Comparison of ENCODE assay signal across 14 cellular contexts in genomic region chr18:3625717-3626091, GRCh38.
DNase-seq lines count a peak whose midpoint lies in the region; ATAC-seq and TF ChIP-seq lines count a peak whose summit lies in the region.
"Had no signal": no experiment of that assay in that cellular context is flagged by ENCODE, and none has a peak within 500 bp of the region (broad histone marks: within the 10 kb centered on the region; RNA-seq: fewer than 3 reads in every experiment).

No MANE protein-coding gene starts in this region.

- no peak for DNase-seq in natural killer cell treated with Interleukin-12 subunit alpha and Interleukin-12 subunit beta and Interleukin-15 and Interleukin-18, amount 100 ng/mL, for 72 hours (ENCODE audit: low spot score)
- no peak for DNase-seq in natural killer cell
- DNase-seq in activated naive CD8-positive, alpha-beta T cell treated with anti-CD3 and anti-CD28 coated beads for 36 hours, result no peak
- DNase-seq in kidney glomerular epithelial cell (lab: John Stamatoyannopoulos, UW), result peak; percentile 70
- DNase-seq in uterus, result no peak
- DNase-seq: activated effector memory CD4-positive, alpha-beta T cell treated with Interleukin-2 at 50 U/mL for 16 hours; AML-193; cerebellar nuclear complex had no signal

- H3K27me3 Mint-ChIP-seq in natural killer cell treated with Interleukin-12 subunit alpha and Interleukin-12 subunit beta and Interleukin-15 and Interleukin-18, amount 100 ng/mL, for 72 hours, result peaks cover 0 to 2% of the 10 kb centered on the region in 2 donors
- H3K27me3 Mint-ChIP-seq in natural killer cell (ENCODE audit: low read depth in 2 of 2), result peaks cover 0 to 6% of the 10 kb centered on the region in 2 donors
- peaks cover 3% of the 10 kb centered on the region for H3K27me3 Mint-ChIP-seq in activated naive CD8-positive, alpha-beta T cell treated with anti-CD3 and anti-CD28 coated beads for 36 hours

- peak overlapping the region; percentile 75 to 78 for H3K27ac ChIP-seq in uterus

- H3K9me3 ChIP-seq in uterus, result no peaks in the 10 kb centered on the region
- H3K9me3 ChIP-seq: vagina had no signal

- no peaks in the 10 kb centered on the region for H3K9me3 Mint-ChIP-seq in natural killer cell treated with Interleukin-12 subunit alpha and Interleukin-12 subunit beta and Interleukin-15 and Interleukin-18, amount 100 ng/mL, for 72 hours
- no peaks in the 10 kb centered on the region for H3K9me3 Mint-ChIP-seq in natural killer cell
- H3K9me3 Mint-ChIP-seq in activated naive CD8-positive, alpha-beta T cell treated with anti-CD3 and anti-CD28 coated beads for 36 hours, result no peaks in the 10 kb centered on the region
- H3K9me3 Mint-ChIP-seq: neural crest cell had no signal

- no peak for TF ChIP-seq POLR2A in uterus (IDR thresholded peaks at IDR 0.05)

- ATAC-seq in natural killer cell treated with Interleukin-12 subunit alpha and Interleukin-12 subunit beta and Interleukin-15 and Interleukin-18, amount 100 ng/mL, for 72 hours, result no peak
- ATAC-seq in natural killer cell (no peak), GM19463 (IDR thresholded peaks at IDR 0.05; ENCODE audit: unreplicated experiment) (no peak), HG03469 (IDR thresholded peaks at IDR 0.05; ENCODE audit: unreplicated experiment) (no peak), HG03439 (IDR thresholded peaks at IDR 0.05; ENCODE audit: unreplicated experiment) (no peak)
- ATAC-seq: esophagus mucosa had no signal

- no peaks in the 10 kb centered on the region for H3K27me3 ChIP-seq in uterus
- H3K27me3 ChIP-seq: vagina had no signal

- H3K4me1 Mint-ChIP-seq in natural killer cell treated with Interleukin-12 subunit alpha and Interleukin-12 subunit beta and Interleukin-15 and Interleukin-18, amount 100 ng/mL, for 72 hours (ENCODE audit: low read depth in 2 of 2), result peaks cover 16 to 17% of the 10 kb centered on the region in 2 donors
- peaks cover 6 to 8% of the 10 kb centered on the region in 2 donors for H3K4me1 Mint-ChIP-seq in natural killer cell
- peaks cover 41% of the 10 kb centered on the region for H3K4me1 Mint-ChIP-seq in activated naive CD8-positive, alpha-beta T cell treated with anti-CD3 and anti-CD28 coated beads for 36 hours

- TF ChIP-seq CTCF in natural killer cell (IDR thresholded peaks at IDR 0.05), result no peak
- TF ChIP-seq CTCF in uterus (IDR thresholded peaks at IDR 0.05), result no peak

- no peak overlapping the region for H3K4me3 ChIP-seq in uterus
- H3K4me3 ChIP-seq: vagina had no signal

- H3K4me1 ChIP-seq in uterus, result peaks cover 0 to 12% of the 10 kb centered on the region in 2 donors

- peak overlapping the region; percentile 57 to 89 for H3K27ac Mint-ChIP-seq in natural killer cell treated with Interleukin-12 subunit alpha and Interleukin-12 subunit beta and Interleukin-15 and Interleukin-18, amount 100 ng/mL, for 72 hours
- no peak overlapping the region for H3K27ac Mint-ChIP-seq in natural killer cell
- H3K27ac Mint-ChIP-seq in activated naive CD8-positive, alpha-beta T cell treated with anti-CD3 and anti-CD28 coated beads for 36 hours, result peak overlapping the region; percentile 88

- H3K36me3 ChIP-seq in uterus, result no peaks in the 10 kb centered on the region
- H3K36me3 ChIP-seq: vagina had no signal

- no peaks in the 10 kb centered on the region for H3K36me3 Mint-ChIP-seq in natural killer cell treated with Interleukin-12 subunit alpha and Interleukin-12 subunit beta and Interleukin-15 and Interleukin-18, amount 100 ng/mL, for 72 hours
- no peaks in the 10 kb centered on the region for H3K36me3 Mint-ChIP-seq in natural killer cell
- no peaks in the 10 kb centered on the region for H3K36me3 Mint-ChIP-seq in activated naive CD8-positive, alpha-beta T cell treated with anti-CD3 and anti-CD28 coated beads for 36 hours

- no peak overlapping the region for H3K4me3 Mint-ChIP-seq in natural killer cell treated with Interleukin-12 subunit alpha and Interleukin-12 subunit beta and Interleukin-15 and Interleukin-18, amount 100 ng/mL, for 72 hours
- no peak overlapping the region for H3K4me3 Mint-ChIP-seq in natural killer cell
- no peak overlapping the region for H3K4me3 Mint-ChIP-seq in activated naive CD8-positive, alpha-beta T cell treated with anti-CD3 and anti-CD28 coated beads for 36 hours
- H3K4me3 Mint-ChIP-seq: neural crest cell had no signal

- intact Hi-C loops in natural killer cell (cut with micrococcal nuclease), result no loop called here
- intact Hi-C loops in uterus (cut with DNase I; ENCODE audit: low total_unique reads), result no loop called here

Comparison
In these comparisons a context has a peak if more than half of its experiments do, and no peak if none do; other contexts are left out.
1. H3K27ac Mint-ChIP-seq: peak in natural killer cell treated with Interleukin-12 subunit alpha and Interleukin-12 subunit beta and Interleukin-15 and Interleukin-18, amount 100 ng/mL, for 72 hours (2 of 2) and activated naive CD8-positive, alpha-beta T cell treated with anti-CD3 and anti-CD28 coated beads for 36 hours (single experiment); none in natural killer cell (0 of 2).